In the genomic region with DNA sequence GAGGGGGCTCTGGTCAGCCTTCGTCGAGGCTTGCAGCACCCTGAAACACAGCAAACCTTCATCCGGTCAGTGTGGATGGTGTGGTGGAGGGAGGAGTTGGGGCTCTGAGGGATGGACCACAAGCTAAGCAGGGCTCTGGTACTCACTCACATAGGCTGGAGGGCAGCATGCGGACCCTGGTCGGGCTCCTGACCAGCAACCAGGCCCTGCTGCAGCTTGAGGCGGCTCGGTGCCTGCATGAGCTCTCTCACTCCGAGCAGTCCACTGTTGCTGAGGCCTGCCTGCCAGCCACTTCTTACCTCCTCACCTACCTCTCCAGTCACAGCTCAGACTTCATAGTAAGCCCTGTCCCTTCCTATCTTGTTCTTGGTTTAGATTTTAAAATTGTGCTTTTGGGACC, we compare ENCODE assay signal across 19 cellular contexts.
"Had no signal": no experiment of that assay in that cellular context is flagged by ENCODE, and none has a peak within 500 bp of the region (broad histone marks: within the 10 kb centered on the region; RNA-seq: fewer than 3 reads in every experiment).

No MANE protein-coding gene starts in this region.

- H3K36me3 Mint-ChIP-seq: mesothelial cell of epicardium had no signal

- H3K27ac Mint-ChIP-seq: mesothelial cell of epicardium, WTC11 had no signal

- DNase-seq: activated CD4-positive, alpha-beta memory T cell treated with anti-CD3 and anti-CD28 coated beads, Interleukin-2, amount 10 ng/mL, durations not matched to agents 7 days and 5 days; activated CD4-positive, alpha-beta T cell treated with anti-CD3 and anti-CD28 coated beads for 4 hours; activated CD8-positive, alpha-beta memory T cell treated with anti-CD3 and anti-CD28 coated beads, Interleukin-2, amount 50 U/mL, for 48 hours; activated naive CD4-positive, alpha-beta T cell; adrenal gland; left colon; lower lobe of right lung; retina; stimulated activated CD4-positive, alpha-beta T cell treated with anti-CD3 and anti-CD28 coated beads, Interleukin-2, amount 100 ng/mL, for 48 hours; stimulated activated naive CD4-positive, alpha-beta T cell; tibial artery; uterus had no signal

- H3K27me3 ChIP-seq: adrenal gland, cardiac muscle cell, neutrophil, tibial artery, uterus had no signal

- ATAC-seq: esophagus mucosa, left colon, lower lobe of right lung, WTC11 had no signal

- H3K9me3 ChIP-seq: adrenal gland, lower lobe of right lung, neutrophil, tibial artery, uterus had no signal

- H3K27ac ChIP-seq: cardiac muscle cell, lower lobe of right lung, neutrophil, tibial artery, uterus had no signal

- H3K36me3 ChIP-seq: uterus had no signal

- H3K4me3 Mint-ChIP-seq: activated CD4-positive, alpha-beta memory T cell treated with anti-CD3 and anti-CD28 coated beads, Interleukin-2, amount 10 ng/mL, durations not matched to agents 7 days and 5 days; mesothelial cell of epicardium; WTC11 had no signal

- H3K4me3 ChIP-seq: adrenal gland, cardiac muscle cell, lower lobe of right lung, tibial artery, uterus had no signal

- H3K27me3 Mint-ChIP-seq: activated CD4-positive, alpha-beta memory T cell treated with anti-CD3 and anti-CD28 coated beads, Interleukin-2, amount 10 ng/mL, durations not matched to agents 7 days and 5 days had no signal

- FAIRE-seq: TTC549 had no signal

- H3K9me3 Mint-ChIP-seq: activated CD4-positive, alpha-beta memory T cell treated with anti-CD3 and anti-CD28 coated beads, Interleukin-2, amount 10 ng/mL, durations not matched to agents 7 days and 5 days; activated T-helper 1 cell treated with anti-CD3 and anti-CD28 coated beads, Interleukin-12 subunit alpha, Interleukin-12 subunit beta, Interleukin-2, Interleukin-4 antibody, amounts not matched to agents 30 ng/mL and 10 ng/mL and 1 ng/mL, durations not matched to agents 14 hours and 24 hours and 36 hours had no signal
